8 cellular contexts compared by ENCODE assay signal in genomic region chr17:64975318-64976087, GRCh38. TPM values are rescaled to one million over a fixed set of nuclear protein-coding genes. Genes with fewer than 3 reads are reported as not detected.
DNase-seq lines count a peak whose midpoint lies in the region; ATAC-seq and TF ChIP-seq lines count a peak whose summit lies in the region.

No MANE protein-coding gene starts in this region.

- H3K4me3 Mint-ChIP-seq in CD4-positive, alpha-beta T cell: peak overlapping the region; percentile 93
- H3K4me3 Mint-ChIP-seq in dendritic cell treated with granulocyte-macrophage colony-stimulating factor and Interleukin-4, amounts not matched to agents 40 ng/mL and 50 ng/mL, for 4 days: peak overlapping the region; percentile 89

- H3K27ac Mint-ChIP-seq in CD4-positive, alpha-beta T cell: peak overlapping the region; percentile 99
- peak overlapping the region; percentile 95 for H3K27ac Mint-ChIP-seq in dendritic cell treated with granulocyte-macrophage colony-stimulating factor and Interleukin-4, amounts not matched to agents 40 ng/mL and 50 ng/mL, for 4 days

- no peaks in the 10 kb centered on the region for H3K27me3 Mint-ChIP-seq in CD4-positive, alpha-beta T cell
- no peaks in the 10 kb centered on the region for H3K27me3 Mint-ChIP-seq in dendritic cell treated with granulocyte-macrophage colony-stimulating factor and Interleukin-4, amounts not matched to agents 40 ng/mL and 50 ng/mL, for 4 days

- H3K4me1 ChIP-seq in right lobe of liver: peaks cover 0 to 7% (median 0%) of the 10 kb centered on the region in 4 donors

- H3K27ac ChIP-seq in CD4-positive, alpha-beta T cell (ENCODE audit: low read depth, low read length): peak overlapping the region; percentile 99
- peak overlapping the region; percentile 96 to 100 (median 97) for H3K27ac ChIP-seq in right lobe of liver

- H3K9me3 Mint-ChIP-seq in CD4-positive, alpha-beta T cell: no peaks in the 10 kb centered on the region
- no peaks in the 10 kb centered on the region for H3K9me3 Mint-ChIP-seq in dendritic cell treated with granulocyte-macrophage colony-stimulating factor and Interleukin-4, amounts not matched to agents 40 ng/mL and 50 ng/mL, for 4 days

- peaks cover 45% of the 10 kb centered on the region for H3K4me1 Mint-ChIP-seq in CD4-positive, alpha-beta T cell (ENCODE audit: low read depth)
- H3K4me1 Mint-ChIP-seq in dendritic cell treated with granulocyte-macrophage colony-stimulating factor and Interleukin-4, amounts not matched to agents 40 ng/mL and 50 ng/mL, for 4 days (ENCODE audit: low read depth): peaks cover 37% of the 10 kb centered on the region

- CTCF ChIA-PET in CD4-positive, alpha-beta T cell (lab: Charles Lee): interaction anchor here (0.7 to 3.7 kb wide), 7 partner anchors 10 to 162 kb away, joined by 3 to 18 read pairs (median 5); partner anchors contain the start of genes LRRC37A3 and RGS9

- H3K4me3 ChIP-seq in right lobe of liver: peak overlapping the region; percentile 78 to 91 (median 78)

- POLR2A ChIA-PET in CD4-positive, alpha-beta T cell (lab: Charles Lee): interaction anchor here (0.6 to 3.8 kb wide), 22 partner anchors 8 to 314 kb away, joined by 3 to 117 read pairs (median 9); partner anchors contain the start of genes GNA13 and LRRC37A3

- H3K27me3 ChIP-seq in CD4-positive, alpha-beta T cell (ENCODE audit: control insufficient read depth, insufficient read depth, low read length): no peaks in the 10 kb centered on the region
- H3K27me3 ChIP-seq in right lobe of liver: no peaks in the 10 kb centered on the region

- no peaks in the 10 kb centered on the region for H3K36me3 ChIP-seq in right lobe of liver

- WGBS in right lobe of liver (ENCODE audit: insufficient coverage, low coverage, low lambda C conversion rate, missing lambda C conversion rate): 2% methylated on average over 13 of the region's 94 CpGs

- peak; percentile 77 for ATAC-seq in CD4-positive, alpha-beta T cell (ENCODE audit: poor library complexity)
- ATAC-seq in GM19452 (IDR thresholded peaks at IDR 0.05; ENCODE audit: unreplicated experiment): peak; percentile 75
- peak; percentile 78 for ATAC-seq in HG03571 (IDR thresholded peaks at IDR 0.05; ENCODE audit: unreplicated experiment)
- peak; percentile 91 to 97 (median 96) for ATAC-seq in right lobe of liver

- peak; percentile 93 to 98 (median 96) for DNase-seq in CD4-positive, alpha-beta T cell
- peak; percentile 83 for DNase-seq in NCI-H748 treated with DMSO at 0.1 percent for 48 hours (lab: John Stamatoyannopoulos, UW)
- DNase-seq in activated CD4-positive, alpha-beta T cell treated with anti-CD3 and anti-CD28 coated beads, Interleukin-2, amount 50 U/mL, for 4 hours: peak; percentile 94 to 95
- DNase-seq in right lobe of liver: peak; percentile 98 to 99 (median 98)
- DNase-seq in stimulated activated CD4-positive, alpha-beta T cell treated with anti-CD3 and anti-CD28 coated beads, Interleukin-4, amount 100 ng/mL, for 24 hours: peak; percentile 96

- peaks cover 18% of the 10 kb centered on the region for H3K36me3 Mint-ChIP-seq in CD4-positive, alpha-beta T cell (ENCODE audit: low read depth)
- peaks cover 17% of the 10 kb centered on the region for H3K36me3 Mint-ChIP-seq in dendritic cell treated with granulocyte-macrophage colony-stimulating factor and Interleukin-4, amounts not matched to agents 40 ng/mL and 50 ng/mL, for 4 days (ENCODE audit: low read depth)

- peak; percentile 93 for TF ChIP-seq POLR2A in right lobe of liver (IDR thresholded peaks at IDR 0.05)

- no peak for TF ChIP-seq CTCF in CD4-positive, alpha-beta T cell (IDR thresholded peaks at IDR 0.05)
- TF ChIP-seq CTCF in right lobe of liver (IDR thresholded peaks at IDR 0.05): no peak

- no peaks in the 10 kb centered on the region for H3K9me3 ChIP-seq in CD4-positive, alpha-beta T cell (ENCODE audit: control insufficient read depth, low read length)
- H3K9me3 ChIP-seq in right lobe of liver: no peaks in the 10 kb centered on the region

- intact Hi-C loops in CD4-positive, alpha-beta T cell (cut with DNase I, micrococcal nuclease): loop anchor here (1.0 to 5.0 kb wide), 3 partner anchors 10 to 147 kb away; partner anchors contain the start of gene GNA13 (in 2 of the 2)
- intact Hi-C loops in dendritic cell treated with granulocyte-macrophage colony-stimulating factor and Interleukin-4, amounts not matched to agents 40 ng/mL and 50 ng/mL, for 4 days (cut with micrococcal nuclease): loop anchor here (1.0 to 10.0 kb wide), 4 partner anchors 11 to 159 kb away; partner anchors contain the start of genes GNA13 and RGS9
- intact Hi-C loops in right lobe of liver (cut with DNase I): no loop called here

RNA-seq across cellular contexts. Expression of gene LRRC37A3, which starts 56.2 kb away (rescaled TPM):
- 1 to 10 TPM; 7.6 to 8.0 TPM for total RNA-seq in CD4-positive, alpha-beta T cell
- total RNA-seq in right lobe of liver: 1 to 10 TPM; 2.0 to 4.2 (median 3.5) TPM

Comparison
In these comparisons a context has a peak if more than half of its experiments do, and no peak if none do; other contexts are left out.
1. Peak in every context shown above with its lines: DNase-seq, ATAC-seq, H3K4me3 ChIP-seq and H3K27ac ChIP-seq.
2. intact Hi-C loops: an anchor here in CD4-positive, alpha-beta T cell (1.0 to 5.0 kb wide) and dendritic cell treated with granulocyte-macrophage colony-stimulating factor and Interleukin-4, amounts not matched to agents 40 ng/mL and 50 ng/mL, for 4 days (1.0 to 10.0 kb wide); none called in right lobe of liver.